In genomic region chr16:12800751-12801308, GRCh38 we compare ENCODE assay signal across 17 cellular contexts. TPM values are rescaled to one million over a fixed set of nuclear protein-coding genes. Genes with fewer than 3 reads are reported as not detected.
A peak's percentile ranks its signal among the peaks of the same experiment; 100 is the strongest.
DNase-seq lines count a peak whose midpoint lies in the region; ATAC-seq and TF ChIP-seq lines count a peak whose summit lies in the region.
"Had no signal": no experiment of that assay in that cellular context is flagged by ENCODE, and none has a peak within 500 bp of the region (broad histone marks: within the 10 kb centered on the region; RNA-seq: fewer than 3 reads in every experiment).

No MANE protein-coding gene starts in this region.

- peaks cover 45% of the 10 kb centered on the region for H3K4me1 Mint-ChIP-seq in stimulated activated memory B cell treated with anti-CD40 and anti-IgM and Interleukin-4, amounts not matched to agents 10 μg/mL and 1 μg/mL and 100 μg/mL, for 72 hours

- no peak overlapping the region for H3K27ac Mint-ChIP-seq in stimulated activated memory B cell treated with anti-CD40 and anti-IgM and Interleukin-4, amounts not matched to agents 10 μg/mL and 1 μg/mL and 100 μg/mL, for 72 hours
- H3K27ac Mint-ChIP-seq: activated naive CD8-positive, alpha-beta T cell; memory B cell had no signal

- H4K20me1 ChIP-seq in BLaER1 treated with 17β-estradiol and CSF1 and Interleukin-3, amounts not matched to agents 10 nM and 100 nM, result peaks cover 0 to 44% (median 0%) of the 10 kb centered on the region in 11 experiments; a peak in 5 of 22 replicates
- no peaks in the 10 kb centered on the region for H4K20me1 ChIP-seq in osteoblast (ENCODE audit: insufficient read depth, low read length)

- peaks cover 27 to 75% (median 48%) of the 10 kb centered on the region in 10 experiments for H3K4me1 ChIP-seq in BLaER1 treated with 17β-estradiol and CSF1 and Interleukin-3, amounts not matched to agents 10 nM and 100 nM
- H3K4me1 ChIP-seq in osteoblast (ENCODE audit: insufficient read depth, low read length) (peaks cover 34% of the 10 kb centered on the region), mucosa of descending colon (ENCODE audit: low read depth) (peaks cover 4% of the 10 kb centered on the region)

- no peaks in the 10 kb centered on the region for H3K27me3 Mint-ChIP-seq in stimulated activated memory B cell treated with anti-CD40 and anti-IgM and Interleukin-4, amounts not matched to agents 10 μg/mL and 1 μg/mL and 100 μg/mL, for 72 hours
- H3K27me3 Mint-ChIP-seq: activated naive CD8-positive, alpha-beta T cell; memory B cell had no signal

- TF ChIP-seq CTCF in osteoblast (IDR thresholded peaks at IDR 0.05; ENCODE audit: extremely low read depth, low read depth, low read length), result no peak
- TF ChIP-seq CTCF in mucosa of descending colon (IDR thresholded peaks at IDR 0.05), result no peak

- H3K4me3 ChIP-seq in BLaER1 treated with 17β-estradiol and CSF1 and Interleukin-3, amounts not matched to agents 10 nM and 100 nM, result peak overlapping the region in 7 of 10 experiments; percentile 4 to 82 (median 77); a peak in 7 of 20 replicates
- H3K4me3 ChIP-seq in osteoblast (ENCODE audit: insufficient read depth, low read length), result peak overlapping the region; percentile 5
- no peak overlapping the region for H3K4me3 ChIP-seq in mucosa of descending colon
- H3K4me3 ChIP-seq: cardiac muscle cell had no signal

- no peak overlapping the region for H2AFZ ChIP-seq in osteoblast (ENCODE audit: low read length)

- peak overlapping the region; percentile 39 to 95 (median 86); a peak in 20 of 22 replicates for H3K27ac ChIP-seq in BLaER1 treated with 17β-estradiol and CSF1 and Interleukin-3, amounts not matched to agents 10 nM and 100 nM
- peak overlapping the region; percentile 93 for H3K27ac ChIP-seq in osteoblast (ENCODE audit: low read depth, low read length)
- H3K27ac ChIP-seq: cardiac muscle cell had no signal

- peaks cover 0 to 33% (median 7%) of the 10 kb centered on the region in 11 experiments; a peak in 10 of 22 replicates for H3K36me3 ChIP-seq in BLaER1 treated with 17β-estradiol and CSF1 and Interleukin-3, amounts not matched to agents 10 nM and 100 nM
- H3K36me3 ChIP-seq in osteoblast (ENCODE audit: insufficient read depth, low read length) (no peaks in the 10 kb centered on the region), mucosa of descending colon (ENCODE audit: low read depth) (no peaks in the 10 kb centered on the region)
- H3K36me3 ChIP-seq: cardiac muscle cell had no signal

- peaks cover 55% of the 10 kb centered on the region for H3K79me2 ChIP-seq in osteoblast (ENCODE audit: insufficient read depth, low read length)

- H3K36me3 Mint-ChIP-seq in stimulated activated memory B cell treated with anti-CD40 and anti-IgM and Interleukin-4, amounts not matched to agents 10 μg/mL and 1 μg/mL and 100 μg/mL, for 72 hours, result peaks cover 5% of the 10 kb centered on the region

- peak; percentile 33 for DNase-seq in M059J (ENCODE audit: low read depth)
- peak; percentile 68 for DNase-seq in dermis blood vessel endothelial cell
- peak; percentile 19 for DNase-seq in osteoblast (ENCODE audit: insufficient read length, low spot score, missing footprints)
- no peak for DNase-seq in mucosa of descending colon
- no peak for DNase-seq in effector CD8-positive, alpha-beta T cell (lab: John Stamatoyannopoulos, UW)
- DNase-seq: activated CD4-positive, alpha-beta T cell treated with anti-CD3 and anti-CD28 coated beads for 1 hour; DMS 273 treated with DMSO at 0.1 percent for 48 hours; NCI-H1436; NCI-H2227 treated with DMSO at 0.1 percent for 48 hours; NK-92 treated with Interleukin-12 subunit alpha and Interleukin-12 subunit beta, amount 100 ng/mL, for 24 hours; stimulated activated naive CD4-positive, alpha-beta T cell had no signal

- no peaks in the 10 kb centered on the region for H3K27me3 ChIP-seq in BLaER1 treated with 17β-estradiol and CSF1 and Interleukin-3, amounts not matched to agents 10 nM and 100 nM
- H3K27me3 ChIP-seq in osteoblast (ENCODE audit: insufficient read depth, low read length), result no peaks in the 10 kb centered on the region
- H3K27me3 ChIP-seq: cardiac muscle cell had no signal

- intact Hi-C loops in mucosa of descending colon (cut with DNase I, micrococcal nuclease), result no loop called here

- peaks cover 3% of the 10 kb centered on the region for H3K9me3 Mint-ChIP-seq in stimulated activated memory B cell treated with anti-CD40 and anti-IgM and Interleukin-4, amounts not matched to agents 10 μg/mL and 1 μg/mL and 100 μg/mL, for 72 hours
- H3K9me3 Mint-ChIP-seq: memory B cell had no signal

- H3K9me3 ChIP-seq in BLaER1 treated with 17β-estradiol and CSF1 and Interleukin-3, amounts not matched to agents 10 nM and 100 nM (replicated peaks in 1 of 11), result peaks cover 0 to 23% (median 0%) of the 10 kb centered on the region in 11 experiments; a peak in 4 of 22 replicates
- no peaks in the 10 kb centered on the region for H3K9me3 ChIP-seq in osteoblast (ENCODE audit: low read depth, low read length)
- no peaks in the 10 kb centered on the region for H3K9me3 ChIP-seq in mucosa of descending colon

- peak overlapping the region; percentile 73 to 98 (median 93); a peak in 19 of 22 replicates for H3K4me2 ChIP-seq in BLaER1 treated with 17β-estradiol and CSF1 and Interleukin-3, amounts not matched to agents 10 nM and 100 nM
- H3K4me2 ChIP-seq in osteoblast (ENCODE audit: insufficient read depth, low read length), result peak overlapping the region; percentile 82

- H3K9ac ChIP-seq in BLaER1 treated with 17β-estradiol and CSF1 and Interleukin-3, amounts not matched to agents 10 nM and 100 nM, result peak overlapping the region in 10 of 11 experiments; percentile 10 to 93 (median 85); a peak in 15 of 22 replicates

- ATAC-seq in mucosa of descending colon, result no peak
- ATAC-seq in GM18517 (IDR thresholded peaks at IDR 0.05; ENCODE audit: unreplicated experiment), result no peak
- no peak for ATAC-seq in stimulated activated memory B cell treated with anti-CD40 and anti-IgM and Interleukin-4, amounts not matched to agents 10 μg/mL and 1 μg/mL and 100 μg/mL, for 72 hours

- H3K4me3 Mint-ChIP-seq in stimulated activated memory B cell treated with anti-CD40 and anti-IgM and Interleukin-4, amounts not matched to agents 10 μg/mL and 1 μg/mL and 100 μg/mL, for 72 hours, result no peak overlapping the region

RNA-seq across cellular contexts. Expression of gene CPPED1, which starts 2.9 kb away (rescaled TPM):
- 40.1 and 40.5 TPM in 2 replicates for total RNA-seq in M059J (2014; rRNA removed; shearing (Covaris generic))
- 23.1 and 26.0 TPM in 2 replicates for total RNA-seq in dermis blood vessel endothelial cell
- total RNA-seq in osteoblast, result 21.4 and 31.2 TPM in 2 replicates
- total RNA-seq in mucosa of descending colon, result 10 to 100 TPM; 18.9 to 25.0 (median 23.4) TPM

Comparison
In these comparisons a context has a peak if more than half of its experiments do, and no peak if none do; other contexts are left out.
1. DNase-seq: peak in M059J (single experiment), dermis blood vessel endothelial cell (single experiment) and osteoblast (single experiment); none in mucosa of descending colon (0 of 3) and effector CD8-positive, alpha-beta T cell (single experiment).